9 cellular contexts compared by ENCODE assay signal in genomic region chr5:172881691-172882370, GRCh38. TPM values are rescaled to one million over a fixed set of nuclear protein-coding genes. Genes with fewer than 3 reads are reported as not detected.
DNase-seq lines count a peak whose midpoint lies in the region; ATAC-seq and TF ChIP-seq lines count a peak whose summit lies in the region.
"Had no signal": no experiment of that assay in that cellular context is flagged by ENCODE, and none has a peak within 500 bp of the region (broad histone marks: within the 10 kb centered on the region; RNA-seq: fewer than 3 reads in every experiment).

No MANE protein-coding gene starts in this region.

- WGBS in neuronal stem cell (ENCODE audit: extremely low coverage in 2 of 2, insufficient read length in 2 of 2, insufficient replicate concordance in 1 of 2), 2 donors: no CpG with 5 or more reads among the region's 8 CpGs

- H2BK12ac ChIP-seq in neuronal stem cell (ENCODE audit: low read length): no peak overlapping the region

- no peak overlapping the region for H2AFZ ChIP-seq in neuronal stem cell (ENCODE audit: low read length)

- H3K27me3 ChIP-seq in BLaER1: no peaks in the 10 kb centered on the region; the same call in 1 of the 2 replicates
- H3K27me3 ChIP-seq in neuronal stem cell (ENCODE audit: control insufficient read depth in 3 of 3, insufficient read depth in 3 of 3, low read depth in 1 of 3, low read length in 3 of 3): no peaks in the 10 kb centered on the region
- H3K27me3 ChIP-seq in HAP-1 (ENCODE audit: low read depth): no peaks in the 10 kb centered on the region
- H3K27me3 ChIP-seq: cardiac muscle cell had no signal

- H3K4ac ChIP-seq in neuronal stem cell (ENCODE audit: low read length): no peak overlapping the region

- in situ Hi-C loops in astrocyte of the spinal cord (cut with HindIII; ENCODE audit: low sequenced_read_pairs) (no loop called here), HAP-1 (cut with MboI; ENCODE audit: low sequenced_read_pairs) (no loop called here)

- DNase-seq in astrocyte of the spinal cord (ENCODE audit: low read depth, low spot score): peak; percentile 72
- DNase-seq in neuronal stem cell (ENCODE audit: low spot score): no peak
- no peak for DNase-seq in NCI-H1092 (lab: John Stamatoyannopoulos, UW)
- no peak for DNase-seq in NCI-H2081 treated with DMSO at 0.1 percent for 48 hours (lab: John Stamatoyannopoulos, UW)
- no peak for DNase-seq in HAP-1 (ENCODE audit: low spot score in 2 of 2)

- no peak overlapping the region for H3K27ac ChIP-seq in BLaER1
- no peak overlapping the region for H3K27ac ChIP-seq in neuronal stem cell (replicated peaks; ENCODE audit: low read length)
- H3K27ac ChIP-seq: cardiac muscle cell had no signal

- H2BK15ac ChIP-seq in neuronal stem cell (ENCODE audit: low read length): no peak overlapping the region

- no peak for TF ChIP-seq CTCF in astrocyte of the spinal cord (IDR thresholded peaks at IDR 0.05; ENCODE audit: low read depth, low read length)

- no peak overlapping the region for H4K8ac ChIP-seq in neuronal stem cell (ENCODE audit: low read depth, low read length)

- no peak overlapping the region for H3K4me2 ChIP-seq in BLaER1
- H3K4me2 ChIP-seq in neuronal stem cell (ENCODE audit: insufficient read depth, low read length, poor library complexity, severe bottlenecking): no peak overlapping the region

- H2BK5ac ChIP-seq in neuronal stem cell (ENCODE audit: low read length): no peak overlapping the region

- H3K9ac ChIP-seq in BLaER1 (peak overlapping the region; percentile 34; the same call in 1 of the 2 replicates), neuronal stem cell (ENCODE audit: low read depth, low read length, poor library complexity) (no peak overlapping the region)

- H3K79me1 ChIP-seq in neuronal stem cell (ENCODE audit: low read depth, low read length): no peaks in the 10 kb centered on the region

- H3K9me3 ChIP-seq in BLaER1 (no peaks in the 10 kb centered on the region), neuronal stem cell (replicated peaks in 1 of 2; ENCODE audit: control insufficient read depth in 2 of 2, insufficient read depth in 1 of 2, low read depth in 1 of 2, low read length in 2 of 2) (no peaks in the 10 kb centered on the region), HAP-1 (no peaks in the 10 kb centered on the region)

- H3K36me3 ChIP-seq in BLaER1 (peaks cover 94% of the 10 kb centered on the region), neuronal stem cell (replicated peaks in 1 of 2; ENCODE audit: control insufficient read depth in 2 of 2, insufficient read depth in 2 of 2, low read length in 2 of 2) (peaks cover 0 to 25% of the 10 kb centered on the region in 2 donors), HAP-1 (replicated peaks) (no peaks in the 10 kb centered on the region)
- H3K36me3 ChIP-seq: cardiac muscle cell had no signal

- no peak overlapping the region for H3K14ac ChIP-seq in neuronal stem cell (ENCODE audit: low read length)

- no peak overlapping the region for H3K4me3 ChIP-seq in BLaER1
- no peak overlapping the region for H3K4me3 ChIP-seq in astrocyte of the spinal cord (ENCODE audit: low read depth, low read length)
- H3K4me3 ChIP-seq in neuronal stem cell (ENCODE audit: low read length in 2 of 2): no peak overlapping the region
- no peak overlapping the region for H3K4me3 ChIP-seq in HAP-1
- H3K4me3 ChIP-seq: cardiac muscle cell had no signal

- peaks cover 100% of the 10 kb centered on the region for H4K20me1 ChIP-seq in BLaER1

- peak overlapping the region; percentile 52 for H3K23ac ChIP-seq in neuronal stem cell (ENCODE audit: low read depth, low read length, poor library complexity)

- no peak overlapping the region for H3K18ac ChIP-seq in neuronal stem cell (ENCODE audit: low read length)

- no peak overlapping the region for H2AK5ac ChIP-seq in neuronal stem cell (ENCODE audit: low read depth, low read length)

- ATAC-seq in GM19351 (IDR thresholded peaks at IDR 0.05; ENCODE audit: unreplicated experiment) (peak; percentile 92), HG03442 (IDR thresholded peaks at IDR 0.05; ENCODE audit: unreplicated experiment) (peak; percentile 87)

- H3K4me1 ChIP-seq in BLaER1 (peaks cover 37% of the 10 kb centered on the region), neuronal stem cell (ENCODE audit: control insufficient read depth in 2 of 2, insufficient read depth in 1 of 2, low read depth in 1 of 2, low read length in 2 of 2) (peaks cover 4 to 9% of the 10 kb centered on the region in 2 donors), HAP-1 (no peaks in the 10 kb centered on the region)

- H2BK120ac ChIP-seq in neuronal stem cell (ENCODE audit: low read depth, low read length): no peak overlapping the region

- H4K91ac ChIP-seq in neuronal stem cell (ENCODE audit: low read depth, low read length, poor library complexity): no peak overlapping the region

RNA-seq across cellular contexts. Expression of gene ERGIC1, which starts 47.8 kb away (rescaled TPM):
- 73.5 TPM for polyA plus RNA-seq in neuronal stem cell (2013, experiment 1 of 2)
- polyA plus RNA-seq in neuronal stem cell (2013, experiment 2 of 2): 73.3 TPM
